10 cellular contexts compared by ENCODE assay signal in the genomic region with DNA sequence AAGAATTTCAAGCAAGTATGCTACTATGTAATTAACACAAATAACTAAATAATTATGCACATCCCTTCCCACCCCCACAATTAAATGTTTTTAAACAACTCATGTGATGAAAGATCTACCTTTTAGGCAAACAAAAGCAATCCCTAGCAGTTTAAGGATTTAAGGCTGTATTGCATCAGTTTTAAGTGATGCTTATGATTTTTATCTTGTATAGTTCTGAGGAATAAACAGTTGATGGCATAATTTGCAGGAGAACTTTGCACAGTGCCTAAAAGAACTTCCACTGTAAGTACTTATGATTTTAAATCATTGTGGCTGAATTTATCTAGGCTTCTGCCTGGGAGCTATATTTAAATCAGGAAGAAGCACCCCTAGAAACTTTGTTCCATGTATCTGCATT.
DNase-seq lines count a peak whose midpoint lies in the region; ATAC-seq and TF ChIP-seq lines count a peak whose summit lies in the region.
"Had no signal": no experiment of that assay in that cellular context is flagged by ENCODE, and none has a peak within 500 bp of the region (broad histone marks: within the 10 kb centered on the region; RNA-seq: fewer than 3 reads in every experiment).

No MANE protein-coding gene starts in this region.

- peaks cover 35% of the 10 kb centered on the region for H3K79me2 ChIP-seq in neural progenitor cell (ENCODE audit: low read depth)

- H3K9me3 Mint-ChIP-seq in neural progenitor cell: peaks cover 5% of the 10 kb centered on the region
- H3K9me3 Mint-ChIP-seq: activated naive CD8-positive, alpha-beta T cell treated with anti-CD3 and anti-CD28 coated beads for 36 hours had no signal

- no peak for TF ChIP-seq POLR2A in body of pancreas (IDR thresholded peaks at IDR 0.05)

- H3K4me3 ChIP-seq in A673 (ENCODE audit: low read depth, low read length, poor library complexity, severe bottlenecking) (peak overlapping the region; percentile 81), neural progenitor cell (no peak overlapping the region), body of pancreas (no peak overlapping the region)

- no peak overlapping the region for H2AFZ ChIP-seq in neural progenitor cell (replicated peaks)

- CTCF ChIA-PET in A673 (lab: Charles Lee): no interaction called here

- TF ChIP-seq CTCF in A673 (conservative IDR thresholded peaks at IDR 0.05; ENCODE audit: low read depth, low read length) (no peak), neural progenitor cell (IDR thresholded peaks at IDR 0.05) (no peak), body of pancreas (IDR thresholded peaks at IDR 0.05) (no peak)

- H3K27ac ChIP-seq in A673 (ENCODE audit: low read depth, low read length, poor library complexity, severe bottlenecking) (peak overlapping the region; percentile 87), neural progenitor cell (no peak overlapping the region), body of pancreas (no peak overlapping the region)

- H3K27me3 Mint-ChIP-seq in T-helper 17 cell: peaks cover 72% of the 10 kb centered on the region
- peaks cover 7% of the 10 kb centered on the region for H3K27me3 Mint-ChIP-seq in neural progenitor cell (ENCODE audit: insufficient read depth, low read depth)

- intact Hi-C loops in A673 (cut with micrococcal nuclease; ENCODE audit: unreplicated experiment): loop anchor here (2.0 to 5.0 kb wide), 2 partner anchors 181 to 253 kb away; no protein-coding TSS in a partner anchor
- intact Hi-C loops in body of pancreas (cut with DNase I): no loop called here

- no peak overlapping the region for H3K9ac ChIP-seq in neural progenitor cell

- H3F3A ChIP-seq in neural progenitor cell (ENCODE audit: low read depth): peaks cover 33% of the 10 kb centered on the region

- H3K4me1 ChIP-seq in A673 (ENCODE audit: insufficient read depth, low read length, poor library complexity, severe bottlenecking) (peaks cover 44% of the 10 kb centered on the region), neural progenitor cell (peaks cover 7% of the 10 kb centered on the region), body of pancreas (peaks cover 16% of the 10 kb centered on the region)

- H3K4me1 Mint-ChIP-seq in T-helper 17 cell (peaks cover 12% of the 10 kb centered on the region), neural progenitor cell (peaks cover 45% of the 10 kb centered on the region)

- ATAC-seq in T-helper 17 cell (no peak), HG02840 (IDR thresholded peaks at IDR 0.05; ENCODE audit: low FRiP score, unreplicated experiment) (no peak), body of pancreas (no peak), HG03460 (IDR thresholded peaks at IDR 0.05; ENCODE audit: unreplicated experiment) (no peak)

- BruUV-seq in A673 (replicated peaks; lab: Mats Ljungman, UMichigan): no TSS peak

- DNase-seq in A673 (ENCODE audit: low spot score) (no peak), T-helper 17 cell (no peak), fibroblast of peridontal ligament (ENCODE audit: extremely low read depth) (peak; percentile 19), neural progenitor cell (ENCODE audit: low spot score) (no peak), body of pancreas (no peak), NCI-H510A (lab: John Stamatoyannopoulos, UW) (no peak)
- DNase-seq: activated naive CD8-positive, alpha-beta T cell treated with anti-CD3 and anti-CD28 coated beads for 36 hours; small intestine had no signal

- H3K36me3 ChIP-seq in A673 (ENCODE audit: insufficient read depth, low read length, poor library complexity, severe bottlenecking) (no peaks in the 10 kb centered on the region), neural progenitor cell (no peaks in the 10 kb centered on the region), body of pancreas (replicated peaks in 1 of 2; ENCODE audit: insufficient read depth in 1 of 2, low read depth in 2 of 2) (no peaks in the 10 kb centered on the region)

- no peaks in the 10 kb centered on the region for H3K27me3 ChIP-seq in A673 (replicated peaks; ENCODE audit: insufficient read depth, low read depth, low read length, poor library complexity)
- H3K27me3 ChIP-seq in neural progenitor cell: peaks cover 31% of the 10 kb centered on the region
- no peaks in the 10 kb centered on the region for H3K27me3 ChIP-seq in body of pancreas

- H3K36me3 Mint-ChIP-seq in T-helper 17 cell (ENCODE audit: low read depth): peaks cover 8% of the 10 kb centered on the region
- H3K36me3 Mint-ChIP-seq in neural progenitor cell: peaks cover 15% of the 10 kb centered on the region
- H3K36me3 Mint-ChIP-seq: activated naive CD8-positive, alpha-beta T cell treated with anti-CD3 and anti-CD28 coated beads for 36 hours had no signal

- no peaks in the 10 kb centered on the region for H3K9me3 ChIP-seq in A673 (ENCODE audit: low read depth, low read length, poor library complexity, severe bottlenecking)
- no peaks in the 10 kb centered on the region for H3K9me3 ChIP-seq in T-helper 17 cell (ENCODE audit: control insufficient read depth, low read length, poor library complexity, severe bottlenecking)
- H3K9me3 ChIP-seq in neural progenitor cell (ENCODE audit: low read depth): no peaks in the 10 kb centered on the region
- H3K9me3 ChIP-seq in body of pancreas: no peaks in the 10 kb centered on the region

- POLR2A ChIA-PET in A673 (lab: Charles Lee; ENCODE audit: low non-redundant PET): no interaction called here

- H3K4me2 ChIP-seq in neural progenitor cell: peak overlapping the region; percentile 88

- H3K4me3 Mint-ChIP-seq in T-helper 17 cell: peak overlapping the region; percentile 15
- H3K4me3 Mint-ChIP-seq in neural progenitor cell: peak overlapping the region; percentile 97
- H3K4me3 Mint-ChIP-seq: activated naive CD8-positive, alpha-beta T cell treated with anti-CD3 and anti-CD28 coated beads for 36 hours had no signal

- no peak overlapping the region for H3K27ac Mint-ChIP-seq in T-helper 17 cell
- H3K27ac Mint-ChIP-seq in neural progenitor cell: peak overlapping the region; percentile 98
- H3K27ac Mint-ChIP-seq: activated naive CD8-positive, alpha-beta T cell treated with anti-CD3 and anti-CD28 coated beads for 36 hours had no signal

- no peaks in the 10 kb centered on the region for H4K20me1 ChIP-seq in neural progenitor cell (ENCODE audit: low read depth)
